ENCODE assay signal across 31 cellular contexts in the genomic region with DNA sequence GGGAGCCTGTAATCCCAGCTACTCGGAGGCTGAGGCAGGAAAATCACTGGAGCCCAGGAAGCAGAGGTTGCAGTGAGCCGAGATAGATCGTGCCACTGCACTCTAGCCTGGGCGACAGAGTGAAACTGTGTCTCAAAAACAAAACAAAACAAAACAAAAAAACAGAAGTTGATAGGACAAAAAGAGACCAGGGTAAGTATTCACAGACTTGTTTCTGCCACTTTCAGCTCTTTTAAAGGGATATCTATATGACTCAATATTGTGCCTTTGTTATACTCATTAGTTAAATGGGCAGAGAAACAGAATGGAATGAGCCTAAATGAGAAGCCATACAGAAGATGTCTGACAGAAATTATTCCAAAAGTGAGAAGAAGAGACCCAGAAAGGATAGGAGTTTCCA.
"Had no signal": no experiment of that assay in that cellular context is flagged by ENCODE, and none has a peak within 500 bp of the region (broad histone marks: within the 10 kb centered on the region; RNA-seq: fewer than 3 reads in every experiment).

No MANE protein-coding gene starts in this region.

- H3K36me3 ChIP-seq: left lung, lower lobe of right lung, pancreas, prostate gland, suprapubic skin, thoracic aorta, tibial artery, upper lobe of right lung had no signal

- H3K4me1 Mint-ChIP-seq: immature natural killer cell; naive thymus-derived CD8-positive, alpha-beta T cell; nephron; neural crest cell; stimulated activated naive B cell treated with anti-CD40 and anti-IgM and Interleukin-4, amounts not matched to agents 10 μg/mL and 1 μg/mL and 100 μg/mL, for 72 hours had no signal

- H3K27ac Mint-ChIP-seq: immature natural killer cell; naive thymus-derived CD8-positive, alpha-beta T cell; stimulated activated naive B cell treated with anti-CD40 and anti-IgM and Interleukin-4, amounts not matched to agents 10 μg/mL and 1 μg/mL and 100 μg/mL, for 72 hours; stimulated activated naive CD8-positive, alpha-beta T cell treated with anti-CD3 and anti-CD28 coated beads, Interleukin-15, Interleukin-2, amounts not matched to agents 100 ng/mL and 50 ng/mL, for 24 hours had no signal

- H3K9me3 Mint-ChIP-seq: immature natural killer cell; naive thymus-derived CD8-positive, alpha-beta T cell; neural crest cell; stimulated activated naive B cell treated with anti-CD40 and anti-IgM and Interleukin-4, amounts not matched to agents 10 μg/mL and 1 μg/mL and 100 μg/mL, for 72 hours; stimulated activated naive CD8-positive, alpha-beta T cell treated with anti-CD3 and anti-CD28 coated beads, Interleukin-15, Interleukin-2, amounts not matched to agents 100 ng/mL and 50 ng/mL, for 24 hours had no signal

- FAIRE-seq: islet of Langerhans, kidney, pancreas, urothelium cell line had no signal

- H3K36me3 Mint-ChIP-seq: immature natural killer cell; naive thymus-derived CD8-positive, alpha-beta T cell; stimulated activated naive B cell treated with anti-CD40 and anti-IgM and Interleukin-4, amounts not matched to agents 10 μg/mL and 1 μg/mL and 100 μg/mL, for 72 hours had no signal

- ATAC-seq: left colon; left lung; lower lobe of right lung; naive thymus-derived CD8-positive, alpha-beta T cell; right cardiac atrium; sciatic nerve; stimulated activated naive B cell treated with anti-CD40 and anti-IgM and Interleukin-4, amounts not matched to agents 10 μg/mL and 1 μg/mL and 100 μg/mL, for 72 hours; upper lobe of right lung had no signal

- H3K27me3 Mint-ChIP-seq: stimulated activated naive CD8-positive, alpha-beta T cell treated with anti-CD3 and anti-CD28 coated beads, Interleukin-15, Interleukin-2, amounts not matched to agents 100 ng/mL and 50 ng/mL, for 24 hours had no signal

- H3K4me1 ChIP-seq: left lung, lower lobe of right lung, pancreas, prostate gland, suprapubic skin, tibial artery, upper lobe of right lung had no signal

- H3K4me3 Mint-ChIP-seq: immature natural killer cell; naive thymus-derived CD8-positive, alpha-beta T cell; nephron; neural crest cell; stimulated activated naive B cell treated with anti-CD40 and anti-IgM and Interleukin-4, amounts not matched to agents 10 μg/mL and 1 μg/mL and 100 μg/mL, for 72 hours; stimulated activated naive CD8-positive, alpha-beta T cell treated with anti-CD3 and anti-CD28 coated beads, Interleukin-15, Interleukin-2, amounts not matched to agents 100 ng/mL and 50 ng/mL, for 24 hours had no signal

- H3K27ac ChIP-seq: left lung, lower lobe of right lung, pancreas, prostate gland, skin epidermis, suprapubic skin, thoracic aorta, tibial artery, upper lobe of right lung had no signal

- H3K27me3 ChIP-seq: left lung, pancreas, suprapubic skin, tibial artery, upper lobe of right lung had no signal

- H3K4me3 ChIP-seq: left lung, lower lobe of right lung, pancreas, prostate gland, skin epidermis, suprapubic skin, thoracic aorta, tibial artery, upper lobe of right lung had no signal

- DNase-seq: hypothalamus; immature natural killer cell; kidney; left colon; left lung; lower lobe of right lung; mammary epithelial cell; naive thymus-derived CD8-positive, alpha-beta T cell; nucleus accumbens; pancreas; posterior cingulate gyrus; retina; right cardiac atrium; stimulated activated CD4-positive, alpha-beta T cell treated with anti-CD3 and anti-CD28 coated beads, Interleukin-12 subunit alpha, Interleukin-12 subunit beta, amount 100 ng/mL, for 4 hours; stimulated activated CD4-positive, alpha-beta T cell treated with anti-CD3 and anti-CD28 coated beads, Interleukin-15, amount 100 ng/mL, for 24 hours; stimulated activated CD4-positive, alpha-beta T cell treated with anti-CD3 and anti-CD28 coated beads, Interleukin-2, amount 100 ng/mL, for 24 hours; stimulated activated CD4-positive, alpha-beta T cell treated with anti-CD3 and anti-CD28 coated beads, Interleukin-4, amount 100 ng/mL, for 1 hour; stimulated activated naive B cell treated with anti-CD40 and anti-IgM and Interleukin-4, amounts not matched to agents 10 μg/mL and 1 μg/mL and 100 μg/mL, for 72 hours; tibial artery; trophoblast cell; upper lobe of right lung had no signal

- H3K9me3 ChIP-seq: left lung, lower lobe of right lung, pancreas, prostate gland, suprapubic skin, thoracic aorta, tibial artery, upper lobe of right lung had no signal
